Comparison of ENCODE assay signal across 20 cellular contexts in the genomic region with DNA sequence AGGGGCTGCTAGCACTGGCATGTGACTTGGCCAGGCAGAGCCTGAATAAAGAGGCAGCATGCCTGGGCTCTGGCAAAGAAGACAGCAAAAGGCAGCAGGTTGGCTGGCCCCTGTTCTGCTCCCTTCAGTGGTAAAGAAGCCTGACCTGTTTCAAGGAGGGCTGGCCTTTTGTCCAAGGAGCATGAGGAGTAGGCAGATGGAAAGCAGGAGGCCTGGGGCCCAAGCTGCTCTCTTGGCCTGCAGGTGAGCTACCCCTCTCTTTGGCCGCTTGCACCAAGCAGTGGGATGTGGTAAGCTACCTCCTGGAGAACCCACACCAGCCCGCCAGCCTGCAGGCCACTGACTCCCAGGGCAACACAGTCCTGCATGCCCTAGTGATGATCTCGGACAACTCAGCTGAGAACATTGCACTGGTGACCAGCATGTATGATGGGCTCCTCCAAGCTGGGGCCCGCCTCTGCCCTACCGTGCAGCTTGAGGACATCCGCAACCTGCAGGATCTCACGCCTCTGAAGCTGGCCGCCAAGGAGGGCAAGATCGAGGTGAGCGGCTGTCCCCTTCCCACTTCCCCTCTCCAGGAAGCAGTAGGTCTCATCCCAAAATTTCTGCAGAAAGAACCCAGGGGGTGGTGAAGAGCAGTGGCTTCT. TPM values are rescaled to one million over a fixed set of nuclear protein-coding genes. Genes with fewer than 3 reads are reported as not detected.
DNase-seq lines count a peak whose midpoint lies in the region; ATAC-seq and TF ChIP-seq lines count a peak whose summit lies in the region.
"Had no signal": no experiment of that assay in that cellular context is flagged by ENCODE, and none has a peak within 500 bp of the region (broad histone marks: within the 10 kb centered on the region; RNA-seq: fewer than 3 reads in every experiment).

No MANE protein-coding gene starts in this region.

- H3K27ac Mint-ChIP-seq in stimulated activated naive B cell treated with anti-CD40 and anti-IgM and Interleukin-4, amounts not matched to agents 10 μg/mL and 1 μg/mL and 100 μg/mL, for 72 hours = no peak overlapping the region
- H3K27ac Mint-ChIP-seq: CD8-positive, alpha-beta T cell had no signal

- H3K4me1 ChIP-seq in sigmoid colon = peaks cover 0 to 17% (median 15%) of the 10 kb centered on the region in 4 donors
- H3K4me1 ChIP-seq: HAP-1 had no signal

- no peak for TF ChIP-seq CTCF in sigmoid colon (IDR thresholded peaks at IDR 0.05)

- no peak for TF ChIP-seq POLR2A in sigmoid colon (IDR thresholded peaks at IDR 0.05)

- DNase-seq in G401 (ENCODE audit: low spot score) = peak; percentile 92
- peak; percentile 20 for DNase-seq in H7
- peak; percentile 5 for DNase-seq in astrocyte of the hippocampus (ENCODE audit: low read depth, low spot score)
- peak; percentile 45 for DNase-seq in ecto neural progenitor cell (ENCODE audit: low spot score)
- DNase-seq in RPMI8226 = no peak
- no peak for DNase-seq in stimulated activated naive B cell treated with anti-CD40 and anti-IgM and Interleukin-4, amounts not matched to agents 10 μg/mL and 1 μg/mL and 100 μg/mL, for 72 hours
- no peak for DNase-seq in sigmoid colon
- DNase-seq: BE2C; CD8-positive, alpha-beta T cell; COR-L47; DMS153; DMS79 treated with DMSO at 0.1 percent for 48 hours; EL; GDM1; GM23248 had no signal

- H3K27me3 Mint-ChIP-seq in stimulated activated naive B cell treated with anti-CD40 and anti-IgM and Interleukin-4, amounts not matched to agents 10 μg/mL and 1 μg/mL and 100 μg/mL, for 72 hours = no peaks in the 10 kb centered on the region

- H3K9me3 Mint-ChIP-seq in stimulated activated naive B cell treated with anti-CD40 and anti-IgM and Interleukin-4, amounts not matched to agents 10 μg/mL and 1 μg/mL and 100 μg/mL, for 72 hours = no peaks in the 10 kb centered on the region
- H3K9me3 Mint-ChIP-seq: CD8-positive, alpha-beta T cell had no signal

- in situ Hi-C loops in G401 (cut with HindIII; ENCODE audit: low sequenced_read_pairs) = no loop called here

- H3K27ac ChIP-seq in sigmoid colon = no peak overlapping the region
- H3K27ac ChIP-seq: C4-2B, GM23248 had no signal

- peaks cover 39 to 47% of the 10 kb centered on the region in 2 donors for H3K36me3 Mint-ChIP-seq in stimulated activated naive B cell treated with anti-CD40 and anti-IgM and Interleukin-4, amounts not matched to agents 10 μg/mL and 1 μg/mL and 100 μg/mL, for 72 hours

- no peaks in the 10 kb centered on the region for H3K27me3 ChIP-seq in H7 (ENCODE audit: control insufficient read depth, insufficient read depth, low read length)
- H3K27me3 ChIP-seq in sigmoid colon = no peaks in the 10 kb centered on the region
- H3K27me3 ChIP-seq: BE2C had no signal

- TF ChIP-seq EP300 in sigmoid colon (IDR thresholded peaks at IDR 0.05) = no peak

- WGBS in sigmoid colon, 2 donors = 96% methylated on average over 10 of the region's 10 CpGs

- H3K4me3 ChIP-seq in H7 (ENCODE audit: insufficient read depth, low read depth, low read length) = no peak overlapping the region
- no peak overlapping the region for H3K4me3 ChIP-seq in sigmoid colon
- H3K4me3 ChIP-seq: A549, GM23248, HAP-1 had no signal

- no peaks in the 10 kb centered on the region for H3K9me3 ChIP-seq in sigmoid colon
- H3K9me3 ChIP-seq: A549, BE2C, HAP-1 had no signal

- no peak overlapping the region for H3K4me3 Mint-ChIP-seq in stimulated activated naive B cell treated with anti-CD40 and anti-IgM and Interleukin-4, amounts not matched to agents 10 μg/mL and 1 μg/mL and 100 μg/mL, for 72 hours
- H3K4me3 Mint-ChIP-seq: CD8-positive, alpha-beta T cell had no signal

- intact Hi-C loops in sigmoid colon (cut with DNase I) = no loop called here

- ATAC-seq in HG03442 (IDR thresholded peaks at IDR 0.05; ENCODE audit: unreplicated experiment) = no peak
- no peak for ATAC-seq in stimulated activated naive B cell treated with anti-CD40 and anti-IgM and Interleukin-4, amounts not matched to agents 10 μg/mL and 1 μg/mL and 100 μg/mL, for 72 hours (replicated peaks)
- ATAC-seq: A549; CD8-positive, alpha-beta T cell; HepG2 had no signal

- peaks cover 12 to 26% of the 10 kb centered on the region in 2 donors for H3K4me1 Mint-ChIP-seq in stimulated activated naive B cell treated with anti-CD40 and anti-IgM and Interleukin-4, amounts not matched to agents 10 μg/mL and 1 μg/mL and 100 μg/mL, for 72 hours

- H3K36me3 ChIP-seq in H7 (replicated peaks; ENCODE audit: control insufficient read depth, insufficient read depth, low read length) (no peaks in the 10 kb centered on the region), sigmoid colon (no peaks in the 10 kb centered on the region)
- H3K36me3 ChIP-seq: BE2C, HAP-1 had no signal

RNA-seq across cellular contexts. Expression of gene TRPV2, which starts 8.0 kb away (rescaled TPM):
- 41.8 and 47.6 TPM in 2 replicates for total RNA-seq in G401 (2014; rRNA removed; shearing (Covaris generic))
- 1.8 and 5.5 TPM in 2 replicates for total RNA-seq in H7 (2014; rRNA removed; shearing (Covaris generic))
- total RNA-seq in sigmoid colon = 10 to 100 TPM in 2 of 4 donors, 1 to 10 TPM in 2; 9.1 to 14.0 (median 10.6) TPM
- polyA plus RNA-seq in sigmoid colon = 10 to 100 TPM in 1 of 3 donors, 1 to 10 TPM in 2; 3.7 to 13.4 (median 5.4) TPM

RNA-seq across cellular contexts. Expression of gene UBB, which starts 42.5 kb away (rescaled TPM):
- total RNA-seq in G401 (2014; rRNA removed; shearing (Covaris generic)) = 707 and 741 TPM in 2 replicates
- total RNA-seq in H7 (2014; rRNA removed; shearing (Covaris generic)) = 1,890 and 2,261 TPM in 2 replicates
- 1,000 to 10,000 TPM in 3 of 4 donors, 100 to 1,000 TPM in 1; 892 to 1,272 (median 1,168) TPM for total RNA-seq in sigmoid colon
- 1,000 to 10,000 TPM in 2 of 3 donors, 100 to 1,000 TPM in 1; 939 to 2,667 (median 2,288) TPM for polyA plus RNA-seq in sigmoid colon

Comparison
In these comparisons a context has a peak if more than half of its experiments do, and no peak if none do; other contexts are left out.
1. DNase-seq: peak in G401 (single experiment), H7 (single experiment), astrocyte of the hippocampus (single experiment) and ecto neural progenitor cell (single experiment); none in RPMI8226 (single experiment), stimulated activated naive B cell treated with anti-CD40 and anti-IgM and Interleukin-4, amounts not matched to agents 10 μg/mL and 1 μg/mL and 100 μg/mL, for 72 hours (single experiment) and sigmoid colon (single experiment).